11 cellular contexts compared by ENCODE assay signal in genomic region chr14:76930549-76930948, GRCh38.
A peak's percentile ranks its signal among the peaks of the same experiment; 100 is the strongest.
DNase-seq lines count a peak whose midpoint lies in the region; ATAC-seq and TF ChIP-seq lines count a peak whose summit lies in the region.
"Had no signal": no experiment of that assay in that cellular context is flagged by ENCODE, and none has a peak within 500 bp of the region (broad histone marks: within the 10 kb centered on the region; RNA-seq: fewer than 3 reads in every experiment).

No MANE protein-coding gene starts in this region.

- intact Hi-C loops in mammary epithelial cell (cut with micrococcal nuclease) (no loop called here), MCF 10A (cut with micrococcal nuclease) (no loop called here)

- DNase-seq in mammary epithelial cell (no peak), MCF 10A (ENCODE audit: unreplicated experiment) (no peak), T-cell (no peak), ureter (ENCODE audit: low spot score) (no peak), SIG-M5 (lab: John Stamatoyannopoulos, UW) (no peak)
- no peak for DNase-seq in effector memory CD8-positive, alpha-beta T cell
- no peak for DNase-seq in activated effector memory CD4-positive, alpha-beta T cell treated with Interleukin-2 at 50 U/mL for 16 hours
- DNase-seq: NCI-H1092, NCI-H2081 treated with DMSO at 0.1 percent for 48 hours had no signal

- WGBS in mammary epithelial cell (ENCODE audit: low coverage, missing lambda C conversion rate), result 88% methylated on average over 9 of the region's 9 CpGs

- no peaks in the 10 kb centered on the region for H3K9me3 ChIP-seq in mammary epithelial cell (replicated peaks; ENCODE audit: insufficient read depth, low read length)

- no peak for TF ChIP-seq CTCF in mammary epithelial cell (conservative IDR thresholded peaks at IDR 0.05 in 1 of 2, IDR thresholded peaks at IDR 0.05 in 1 of 2; ENCODE audit: extremely low read depth in 1 of 2, insufficient read depth in 1 of 2, low read depth in 1 of 2, low read length in 2 of 2)
- TF ChIP-seq CTCF in MCF 10A (IDR thresholded peaks at IDR 0.05; ENCODE audit: unreplicated experiment), result no peak

- peaks cover 16% of the 10 kb centered on the region for H3K4me1 ChIP-seq in mammary epithelial cell (ENCODE audit: insufficient read depth, low read length)

- H3K27ac ChIP-seq in mammary epithelial cell (ENCODE audit: insufficient read depth, low read depth, low read length), result no peak overlapping the region

- H3K4me3 ChIP-seq in mammary epithelial cell (replicated peaks in 1 of 3; ENCODE audit: insufficient read depth in 1 of 3, low read depth in 2 of 3, low read length in 3 of 3), result no peak overlapping the region

- CTCF ChIA-PET in mammary epithelial cell (lab: Charles Lee; ENCODE audit: low non-redundant PET) (interaction anchor here (0.9 kb wide), 1 partner anchor 11 kb away, joined by 7 read pairs; no protein-coding TSS in a partner anchor), MCF 10A (lab: Yijun Ruan, JAX) (interaction anchor here (0.9 to 2.8 kb wide), 3 partner anchors 11 to 20 kb away, joined by 3 to 12 read pairs (median 5); no protein-coding TSS in a partner anchor), T-cell (lab: Charles Lee) (interaction anchor here (0.6 to 2.0 kb wide), 14 partner anchors 8 to 140 kb away, joined by 3 to 15 read pairs (median 6); no protein-coding TSS in a partner anchor)

- H3K79me2 ChIP-seq in mammary epithelial cell (ENCODE audit: insufficient read depth, low read length), result no peaks in the 10 kb centered on the region

- H3K27me3 Mint-ChIP-seq in MCF 10A (ENCODE audit: insufficient read depth, unreplicated experiment) (no peaks in the 10 kb centered on the region), T-cell (no peaks in the 10 kb centered on the region)
- H3K27me3 Mint-ChIP-seq in effector memory CD8-positive, alpha-beta T cell, result no peaks in the 10 kb centered on the region

- H3K27ac Mint-ChIP-seq in MCF 10A (ENCODE audit: low read depth, unreplicated experiment) (no peak overlapping the region), T-cell (peak overlapping the region; percentile 86 to 88)
- peak overlapping the region; percentile 63 to 92 for H3K27ac Mint-ChIP-seq in effector memory CD8-positive, alpha-beta T cell

- H3K9me3 Mint-ChIP-seq in MCF 10A (ENCODE audit: unreplicated experiment), result no peaks in the 10 kb centered on the region
- H3K9me3 Mint-ChIP-seq in T-cell, result no peaks in the 10 kb centered on the region
- no peaks in the 10 kb centered on the region for H3K9me3 Mint-ChIP-seq in effector memory CD8-positive, alpha-beta T cell

- H3K4me1 Mint-ChIP-seq in MCF 10A (ENCODE audit: insufficient read depth, unreplicated experiment), result no peaks in the 10 kb centered on the region
- H3K4me1 Mint-ChIP-seq in T-cell, result peaks cover 75 to 91% (median 81%) of the 10 kb centered on the region in 3 donors
- H3K4me1 Mint-ChIP-seq in effector memory CD8-positive, alpha-beta T cell (ENCODE audit: low read depth in 2 of 2), result peaks cover 51 to 52% of the 10 kb centered on the region in 2 donors

- H3K36me3 Mint-ChIP-seq in MCF 10A (ENCODE audit: insufficient read depth, unreplicated experiment), result no peaks in the 10 kb centered on the region
- no peaks in the 10 kb centered on the region for H3K36me3 Mint-ChIP-seq in T-cell
- H3K36me3 Mint-ChIP-seq in effector memory CD8-positive, alpha-beta T cell (ENCODE audit: insufficient read depth), result peaks cover 12% of the 10 kb centered on the region

- no peaks in the 10 kb centered on the region for H4K20me1 ChIP-seq in mammary epithelial cell (ENCODE audit: insufficient read depth, low read length)

- TSS peak; percentile 51 for BruUV-seq in mammary epithelial cell (replicated peaks; lab: Mats Ljungman, UMichigan)
- no TSS peak for BruUV-seq in MCF 10A (replicated peaks; lab: Mats Ljungman, UMichigan)

- dilution Hi-C loops in mammary epithelial cell (cut with HindIII; ENCODE audit: low sequenced_read_pairs), result loop anchor here (5.0 kb wide), 3 partner anchors 48 to 92 kb away; no protein-coding TSS in a partner anchor

- in situ Hi-C loops in mammary epithelial cell (cut with MboI; ENCODE audit: low sequenced_read_pairs in 2 of 2), result no loop called here

- POLR2A ChIA-PET in MCF 10A (lab: Yijun Ruan, JAX) (interaction anchor here (0.8 to 3.1 kb wide), 3 partner anchors 12 to 17 kb away, joined by 4 to 22 read pairs (median 4); no protein-coding TSS in a partner anchor), T-cell (lab: Charles Lee) (interaction anchor here (0.5 to 1.8 kb wide), 11 partner anchors 15 to 121 kb away, joined by 3 to 21 read pairs (median 4); no protein-coding TSS in a partner anchor)

- ATAC-seq in T-cell (replicated peaks in 1 of 4) (peak in 1 of 4 experiments; percentile 30), HG03565 (IDR thresholded peaks at IDR 0.05; ENCODE audit: unreplicated experiment) (no peak)
- peak; percentile 19 for ATAC-seq in effector memory CD8-positive, alpha-beta T cell (replicated peaks)
- ATAC-seq: left lobe of liver had no signal

- no peaks in the 10 kb centered on the region for H3K36me3 ChIP-seq in mammary epithelial cell (ENCODE audit: insufficient read depth, low read length)

- no peak overlapping the region for H2AFZ ChIP-seq in mammary epithelial cell (ENCODE audit: low read depth, low read length)

- H3K4me3 Mint-ChIP-seq in MCF 10A (ENCODE audit: unreplicated experiment) (no peak overlapping the region), T-cell (peak overlapping the region in 2 of 3 donors; percentile 56 to 70)
- peak overlapping the region; percentile 65 to 86 for H3K4me3 Mint-ChIP-seq in effector memory CD8-positive, alpha-beta T cell

- H3K27me3 ChIP-seq in mammary epithelial cell (ENCODE audit: insufficient read depth, low read length), result no peaks in the 10 kb centered on the region

- H3K4me2 ChIP-seq in mammary epithelial cell (ENCODE audit: insufficient read depth, low read depth, low read length), result no peak overlapping the region

- H3K9ac ChIP-seq in mammary epithelial cell (ENCODE audit: insufficient read depth, low read length), result no peak overlapping the region
